In genomic region chr14:65627315-65627714, GRCh38 we compare ENCODE assay signal across 11 cellular contexts.
"Had no signal": no experiment of that assay in that cellular context is flagged by ENCODE, and none has a peak within 500 bp of the region (broad histone marks: within the 10 kb centered on the region; RNA-seq: fewer than 3 reads in every experiment).

No MANE protein-coding gene starts in this region.

- H3K9me3 ChIP-seq: HAP-1 had no signal

- H3K27ac ChIP-seq: GM23248 had no signal

- H3K4me1 ChIP-seq: HAP-1 had no signal

- H3K4me3 ChIP-seq: GM23248, GM23338, HAP-1 had no signal

- ATAC-seq: GM23338, HCT116 had no signal

- H3K4me2 ChIP-seq: GM23338 had no signal

- DNase-seq: GM23248, GOT3, H7, H9, HCEC 1CT, HFFc6 had no signal

- H3K9ac ChIP-seq: GM23248 had no signal

- FAIRE-seq: H1, H54 had no signal

- H2AFZ ChIP-seq: GM23248, GM23338 had no signal
